ENCODE assay signal across 15 cellular contexts in the genomic region with DNA sequence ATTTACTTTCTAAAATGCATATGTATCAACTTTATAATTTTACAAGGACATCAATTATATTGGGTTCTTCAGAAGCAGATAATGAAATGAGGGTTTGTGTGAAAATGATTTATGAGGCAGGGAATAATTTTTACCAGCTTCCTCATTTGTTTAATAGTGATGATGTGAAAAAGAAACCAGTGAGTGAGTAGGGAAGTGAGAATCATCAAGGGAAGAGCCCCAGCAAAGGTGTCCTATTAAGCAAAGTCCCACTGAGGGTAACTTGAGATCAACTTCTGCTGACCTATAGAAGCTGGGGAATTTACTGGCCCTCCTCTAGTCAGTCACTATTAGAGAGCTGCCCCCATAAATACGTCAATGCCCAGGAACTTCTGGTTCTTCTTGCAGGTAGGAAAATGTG.
A peak's percentile ranks its signal among the peaks of the same experiment; 100 is the strongest.
DNase-seq lines count a peak whose midpoint lies in the region; ATAC-seq and TF ChIP-seq lines count a peak whose summit lies in the region.
"Had no signal": no experiment of that assay in that cellular context is flagged by ENCODE, and none has a peak within 500 bp of the region (broad histone marks: within the 10 kb centered on the region; RNA-seq: fewer than 3 reads in every experiment).

No MANE protein-coding gene starts in this region.

- in situ Hi-C loops in GM13976 (cut with MboI; ENCODE audit: low sequenced_read_pairs, unreplicated experiment), result no loop called here
- in situ Hi-C loops in HAP-1 (cut with MboI; ENCODE audit: low sequenced_read_pairs), result no loop called here

- H3K9me3 ChIP-seq in HAP-1 (no peaks in the 10 kb centered on the region), mucosa of descending colon (no peaks in the 10 kb centered on the region)
- H3K9me3 ChIP-seq: prostate gland had no signal

- H3K4me3 ChIP-seq in HAP-1 (no peak overlapping the region), mucosa of descending colon (no peak overlapping the region)
- H3K4me3 ChIP-seq: prostate gland had no signal

- ATAC-seq in GM19452 (IDR thresholded peaks at IDR 0.05; ENCODE audit: unreplicated experiment), result peak; percentile 72
- peak; percentile 76 for ATAC-seq in HG02840 (IDR thresholded peaks at IDR 0.05; ENCODE audit: low FRiP score, unreplicated experiment)
- ATAC-seq in HG03460 (IDR thresholded peaks at IDR 0.05; ENCODE audit: unreplicated experiment), result peak; percentile 81
- no peak for ATAC-seq in mucosa of descending colon

- H3K4me1 ChIP-seq in HAP-1, result no peaks in the 10 kb centered on the region
- no peaks in the 10 kb centered on the region for H3K4me1 ChIP-seq in mucosa of descending colon (ENCODE audit: low read depth)
- H3K4me1 ChIP-seq: prostate gland had no signal

- DNase-seq in GM13976 (ENCODE audit: low spot score), result peak; percentile 6
- DNase-seq in C1 segment of cervical spinal cord (lab: John Stamatoyannopoulos, UW), result no peak
- DNase-seq in HAP-1 (ENCODE audit: low spot score in 2 of 2), result no peak
- DNase-seq in mucosa of descending colon, result no peak
- DNase-seq in anterior cingulate cortex (lab: John Stamatoyannopoulos, UW), result no peak
- DNase-seq: activated naive CD8-positive, alpha-beta T cell treated with anti-CD3 and anti-CD28 coated beads, Interleukin-2, amount 10 ng/mL, durations not matched to agents 7 days and 5 days; central memory CD4-positive, alpha-beta T cell; H7; NCI-H2107; stimulated activated CD4-positive, alpha-beta T cell treated with anti-CD3 and anti-CD28 coated beads, Interleukin-15, amount 100 ng/mL, for 24 hours; stimulated activated CD8-positive, alpha-beta memory T cell treated with anti-CD3 and anti-CD28 coated beads, Interleukin-4, amount 100 ng/mL, for 48 hours had no signal

- no peaks in the 10 kb centered on the region for H3K27me3 ChIP-seq in HAP-1 (ENCODE audit: low read depth)

- TF ChIP-seq CTCF in GM13976 (IDR thresholded peaks at IDR 0.05; ENCODE audit: borderline replicate concordance, control extremely low read depth, extremely low read depth, insufficient read depth, missing control alignments) (no peak), mucosa of descending colon (IDR thresholded peaks at IDR 0.05) (no peak)

- intact Hi-C loops in mucosa of descending colon (cut with DNase I, micrococcal nuclease), result no loop called here

- H3K36me3 ChIP-seq in HAP-1 (replicated peaks), result no peaks in the 10 kb centered on the region
- no peaks in the 10 kb centered on the region for H3K36me3 ChIP-seq in mucosa of descending colon (ENCODE audit: low read depth)
- H3K36me3 ChIP-seq: prostate gland had no signal
